1 cellular context compared by ENCODE assay signal in the genomic region with DNA sequence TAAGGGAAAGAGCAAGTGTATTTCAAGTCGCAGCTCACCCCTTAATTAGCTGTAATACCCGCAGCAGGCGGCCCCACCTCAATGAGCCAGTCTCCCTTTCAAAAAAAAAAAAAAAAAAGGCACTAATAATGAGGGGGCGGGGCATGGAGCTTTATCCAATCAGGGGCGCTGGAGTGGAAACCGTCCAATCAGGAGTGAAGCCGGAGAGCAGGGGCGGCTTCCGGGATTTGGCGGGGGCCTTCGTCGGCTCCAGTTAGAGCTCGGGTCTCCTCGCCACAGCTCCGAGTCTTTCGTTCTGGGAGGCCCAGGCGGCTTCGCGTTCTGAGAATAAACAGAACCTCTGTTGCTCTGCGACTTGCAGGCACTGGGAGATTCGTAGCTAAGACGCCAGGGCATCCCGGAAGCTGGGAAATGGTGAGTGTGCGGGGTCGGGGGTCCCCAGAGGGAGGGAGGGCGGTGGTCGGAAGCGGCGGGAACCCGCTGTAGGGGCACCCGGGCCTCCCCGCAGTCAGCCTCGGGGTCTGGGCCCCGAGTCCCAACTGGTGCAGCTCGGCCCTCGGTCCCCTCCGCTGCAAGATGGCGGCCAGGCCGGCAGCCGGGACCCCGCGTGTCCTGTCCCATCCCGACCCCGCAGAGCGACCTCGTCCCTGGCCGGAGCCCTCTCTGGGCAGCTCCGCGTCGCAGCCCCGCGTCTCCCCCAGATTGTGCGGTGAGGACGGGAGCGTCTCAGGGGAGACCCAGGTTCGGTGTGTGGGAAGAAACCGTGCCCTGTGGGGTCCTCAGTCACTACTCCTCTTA.
TF ChIP-seq lines count a peak whose summit lies in the region.

ZNF267 (plus strand) TSS at position 252 of the 798 bp plus-strand sequence; CDS start at position 412, 160 bp downstream.

TF ChIP-seq in GM12878, 131 proteins besides CTCF, POLR2A, EP300 and RAD21 (continued from another document and continues in another):
- TF ChIP-seq SKIL (IDR thresholded peaks at IDR 0.05; ENCODE audit: low read depth, poor library complexity, severe bottlenecking) (no peak), EGR1 (IDR thresholded peaks at IDR 0.05; ENCODE audit: borderline replicate concordance in 1 of 2, low read depth in 2 of 2, low read length in 2 of 2) (peak in 1 of 2 experiments; percentile 66; a peak in 2 of 3 replicates), HCFC1 (IDR thresholded peaks at IDR 0.05; ENCODE audit: low read length) (no peak), PBX3 (IDR thresholded peaks at IDR 0.05; ENCODE audit: insufficient replicate concordance, low read depth, low read length) (no peak), ZNF207 (IDR thresholded peaks at IDR 0.05; ENCODE audit: borderline replicate concordance) (peak; percentile 74; the same call in 1 of the 2 replicates), ATF7 (IDR thresholded peaks at IDR 0.05; ENCODE audit: low read depth) (no peak), POLR2AphosphoS2 (IDR thresholded peaks at IDR 0.05; ENCODE audit: low read depth, low read length) (0 out of 2 replicates have a peak, but pooled peaks have one; percentile 83), CHD2 (IDR thresholded peaks at IDR 0.05; ENCODE audit: borderline replicate concordance, low read depth, low read length) (peak; percentile 70; the same call in 1 of the 2 replicates), GATAD2B (conservative IDR thresholded peaks at IDR 0.05; ENCODE audit: low read depth) (peak; percentile 72), MYB (IDR thresholded peaks at IDR 0.05; ENCODE audit: borderline replicate concordance, low read depth, low read length) (no peak), NR2C1 (IDR thresholded peaks at IDR 0.05) (no peak), ZNF687 (IDR thresholded peaks at IDR 0.05) (peak; percentile 77; the same call in 1 of the 2 replicates), GABPA (IDR thresholded peaks at IDR 0.05; ENCODE audit: low read depth) (peak; percentile 70), ZNF622 (IDR thresholded peaks at IDR 0.05) (no peak), PML (IDR thresholded peaks at IDR 0.05; ENCODE audit: low read length) (peak; percentile 79), CREB1 (IDR thresholded peaks at IDR 0.05; ENCODE audit: low read depth) (peak; percentile 50; the same call in 1 of the 2 replicates), SMAD1 (IDR thresholded peaks at IDR 0.05; ENCODE audit: low read depth, partially characterized antibody) (peak; percentile 69), WRNIP1 (IDR thresholded peaks at IDR 0.05; ENCODE audit: borderline replicate concordance, low read depth, low read length) (no peak), HDGF (IDR thresholded peaks at IDR 0.05) (no peak), RB1 (IDR thresholded peaks at IDR 0.05; ENCODE audit: borderline replicate concordance) (peak; percentile 68; the same call in 1 of the 2 replicates), STAT1 (conservative IDR thresholded peaks at IDR 0.05) (0 out of 2 replicates have a peak, but pooled peaks have one; percentile 80), MTA2 (IDR thresholded peaks at IDR 0.05; ENCODE audit: low read depth) (peak; percentile 64), TAF1 (IDR thresholded peaks at IDR 0.05; ENCODE audit: borderline replicate concordance, low read depth, low read length) (peak; percentile 98), ZNF217 (IDR thresholded peaks at IDR 0.05) (no peak), SIN3A (IDR thresholded peaks at IDR 0.05; ENCODE audit: low read depth, low read length) (no peak), SREBF1 (IDR thresholded peaks at IDR 0.05; ENCODE audit: low read length) (no peak), NRF1 (conservative IDR thresholded peaks at IDR 0.05; ENCODE audit: low read depth, low read length) (no peak), RFX5 (IDR thresholded peaks at IDR 0.05; ENCODE audit: low read depth, low read length) (peak; percentile 72), ZNF274 (IDR thresholded peaks at IDR 0.05; ENCODE audit: insufficient read depth, insufficient read length) (no peak), FOS (IDR thresholded peaks at IDR 0.05; ENCODE audit: borderline replicate concordance, extremely low read depth, insufficient read length) (peak; percentile 56), EED (IDR thresholded peaks at IDR 0.05; ENCODE audit: low read depth) (no peak), CBX5 (IDR thresholded peaks at IDR 0.05; ENCODE audit: low read depth) (peak; percentile 77; the same call in 1 of the 2 replicates), JUND (IDR thresholded peaks at IDR 0.05; ENCODE audit: low read depth, low read length) (no peak), SMARCA5 (IDR thresholded peaks at IDR 0.05) (peak; percentile 87)
- TF ChIP-seq, protein P1, sequence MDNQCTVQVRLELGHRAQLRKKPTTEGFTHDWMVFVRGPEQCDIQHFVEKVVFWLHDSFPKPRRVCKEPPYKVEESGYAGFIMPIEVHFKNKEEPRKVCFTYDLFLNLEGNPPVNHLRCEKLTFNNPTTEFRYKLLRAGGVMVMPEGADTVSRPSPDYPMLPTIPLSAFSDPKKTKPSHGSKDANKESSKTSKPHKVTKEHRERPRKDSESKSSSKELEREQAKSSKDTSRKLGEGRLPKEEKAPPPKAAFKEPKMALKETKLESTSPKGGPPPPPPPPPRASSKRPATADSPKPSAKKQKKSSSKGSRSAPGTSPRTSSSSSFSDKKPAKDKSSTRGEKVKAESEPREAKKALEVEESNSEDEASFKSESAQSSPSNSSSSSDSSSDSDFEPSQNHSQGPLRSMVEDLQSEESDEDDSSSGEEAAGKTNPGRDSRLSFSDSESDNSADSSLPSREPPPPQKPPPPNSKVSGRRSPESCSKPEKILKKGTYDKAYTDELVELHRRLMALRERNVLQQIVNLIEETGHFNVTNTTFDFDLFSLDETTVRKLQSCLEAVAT (IDR thresholded peaks at IDR 0.05): peak; percentile 86
- TF ChIP-seq, protein P2, sequence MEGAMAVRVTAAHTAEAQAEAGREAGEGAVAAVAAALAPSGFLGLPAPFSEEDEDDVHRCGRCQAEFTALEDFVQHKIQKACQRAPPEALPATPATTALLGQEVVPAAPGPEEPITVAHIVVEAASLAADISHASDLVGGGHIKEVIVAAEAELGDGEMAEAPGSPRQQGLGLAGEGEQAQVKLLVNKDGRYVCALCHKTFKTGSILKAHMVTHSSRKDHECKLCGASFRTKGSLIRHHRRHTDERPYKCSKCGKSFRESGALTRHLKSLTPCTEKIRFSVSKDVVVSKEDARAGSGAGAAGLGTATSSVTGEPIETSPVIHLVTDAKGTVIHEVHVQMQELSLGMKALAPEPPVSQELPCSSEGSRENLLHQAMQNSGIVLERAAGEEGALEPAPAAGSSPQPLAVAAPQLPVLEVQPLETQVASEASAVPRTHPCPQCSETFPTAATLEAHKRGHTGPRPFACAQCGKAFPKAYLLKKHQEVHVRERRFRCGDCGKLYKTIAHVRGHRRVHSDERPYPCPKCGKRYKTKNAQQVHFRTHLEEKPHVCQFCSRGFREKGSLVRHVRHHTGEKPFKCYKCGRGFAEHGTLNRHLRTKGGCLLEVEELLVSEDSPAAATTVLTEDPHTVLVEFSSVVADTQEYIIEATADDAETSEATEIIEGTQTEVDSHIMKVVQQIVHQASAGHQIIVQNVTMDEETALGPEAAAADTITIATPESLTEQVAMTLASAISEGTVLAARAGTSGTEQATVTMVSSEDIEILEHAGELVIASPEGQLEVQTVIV (IDR thresholded peaks at IDR 0.05; ENCODE audit: borderline replicate concordance, partially characterized antibody): peak; percentile 58
- TF ChIP-seq, protein P3, sequence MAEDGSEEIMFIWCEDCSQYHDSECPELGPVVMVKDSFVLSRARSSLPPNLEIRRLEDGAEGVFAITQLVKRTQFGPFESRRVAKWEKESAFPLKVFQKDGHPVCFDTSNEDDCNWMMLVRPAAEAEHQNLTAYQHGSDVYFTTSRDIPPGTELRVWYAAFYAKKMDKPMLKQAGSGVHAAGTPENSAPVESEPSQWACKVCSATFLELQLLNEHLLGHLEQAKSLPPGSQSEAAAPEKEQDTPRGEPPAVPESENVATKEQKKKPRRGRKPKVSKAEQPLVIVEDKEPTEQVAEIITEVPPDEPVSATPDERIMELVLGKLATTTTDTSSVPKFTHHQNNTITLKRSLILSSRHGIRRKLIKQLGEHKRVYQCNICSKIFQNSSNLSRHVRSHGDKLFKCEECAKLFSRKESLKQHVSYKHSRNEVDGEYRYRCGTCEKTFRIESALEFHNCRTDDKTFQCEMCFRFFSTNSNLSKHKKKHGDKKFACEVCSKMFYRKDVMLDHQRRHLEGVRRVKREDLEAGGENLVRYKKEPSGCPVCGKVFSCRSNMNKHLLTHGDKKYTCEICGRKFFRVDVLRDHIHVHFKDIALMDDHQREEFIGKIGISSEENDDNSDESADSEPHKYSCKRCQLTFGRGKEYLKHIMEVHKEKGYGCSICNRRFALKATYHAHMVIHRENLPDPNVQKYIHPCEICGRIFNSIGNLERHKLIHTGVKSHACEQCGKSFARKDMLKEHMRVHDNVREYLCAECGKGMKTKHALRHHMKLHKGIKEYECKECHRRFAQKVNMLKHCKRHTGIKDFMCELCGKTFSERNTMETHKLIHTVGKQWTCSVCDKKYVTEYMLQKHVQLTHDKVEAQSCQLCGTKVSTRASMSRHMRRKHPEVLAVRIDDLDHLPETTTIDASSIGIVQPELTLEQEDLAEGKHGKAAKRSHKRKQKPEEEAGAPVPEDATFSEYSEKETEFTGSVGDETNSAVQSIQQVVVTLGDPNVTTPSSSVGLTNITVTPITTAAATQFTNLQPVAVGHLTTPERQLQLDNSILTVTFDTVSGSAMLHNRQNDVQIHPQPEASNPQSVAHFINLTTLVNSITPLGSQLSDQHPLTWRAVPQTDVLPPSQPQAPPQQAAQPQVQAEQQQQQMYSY (CRISPR knock-in tag; IDR thresholded peaks at IDR 0.05): 0 out of 2 replicates have a peak, but pooled peaks have one; percentile 28
- TF ChIP-seq, protein P4, sequence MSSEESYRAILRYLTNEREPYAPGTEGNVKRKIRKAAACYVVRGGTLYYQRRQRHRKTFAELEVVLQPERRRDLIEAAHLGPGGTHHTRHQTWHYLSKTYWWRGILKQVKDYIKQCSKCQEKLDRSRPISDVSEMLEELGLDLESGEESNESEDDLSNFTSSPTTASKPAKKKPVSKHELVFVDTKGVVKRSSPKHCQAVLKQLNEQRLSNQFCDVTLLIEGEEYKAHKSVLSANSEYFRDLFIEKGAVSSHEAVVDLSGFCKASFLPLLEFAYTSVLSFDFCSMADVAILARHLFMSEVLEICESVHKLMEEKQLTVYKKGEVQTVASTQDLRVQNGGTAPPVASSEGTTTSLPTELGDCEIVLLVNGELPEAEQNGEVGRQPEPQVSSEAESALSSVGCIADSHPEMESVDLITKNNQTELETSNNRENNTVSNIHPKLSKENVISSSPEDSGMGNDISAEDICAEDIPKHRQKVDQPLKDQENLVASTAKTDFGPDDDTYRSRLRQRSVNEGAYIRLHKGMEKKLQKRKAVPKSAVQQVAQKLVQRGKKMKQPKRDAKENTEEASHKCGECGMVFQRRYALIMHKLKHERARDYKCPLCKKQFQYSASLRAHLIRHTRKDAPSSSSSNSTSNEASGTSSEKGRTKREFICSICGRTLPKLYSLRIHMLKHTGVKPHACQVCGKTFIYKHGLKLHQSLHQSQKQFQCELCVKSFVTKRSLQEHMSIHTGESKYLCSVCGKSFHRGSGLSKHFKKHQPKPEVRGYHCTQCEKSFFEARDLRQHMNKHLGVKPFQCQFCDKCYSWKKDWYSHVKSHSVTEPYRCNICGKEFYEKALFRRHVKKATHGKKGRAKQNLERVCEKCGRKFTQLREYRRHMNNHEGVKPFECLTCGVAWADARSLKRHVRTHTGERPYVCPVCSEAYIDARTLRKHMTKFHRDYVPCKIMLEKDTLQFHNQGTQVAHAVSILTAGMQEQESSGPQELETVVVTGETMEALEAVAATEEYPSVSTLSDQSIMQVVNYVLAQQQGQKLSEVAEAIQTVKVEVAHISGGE (CRISPR knock-in tag; IDR thresholded peaks at IDR 0.05): peak; percentile 46; the same call in 1 of the 2 replicates
